In genomic region chr11:104122008-104122635, GRCh38 we compare ENCODE assay signal across 16 cellular contexts. TPM values are rescaled to one million over a fixed set of nuclear protein-coding genes. Genes with fewer than 3 reads are reported as not detected.
"Had no signal": no experiment of that assay in that cellular context is flagged by ENCODE, and none has a peak within 500 bp of the region (broad histone marks: within the 10 kb centered on the region; RNA-seq: fewer than 3 reads in every experiment).

No MANE protein-coding gene starts in this region.

- H3K36me3 Mint-ChIP-seq: activated CD8-positive, alpha-beta memory T cell treated with anti-CD3 and anti-CD28 coated beads, Interleukin-2, amount 10 ng/mL, durations not matched to agents 7 days and 5 days; activated naive CD4-positive, alpha-beta T cell treated with anti-CD3 and anti-CD28 coated beads, Interleukin-2, amount 50 U/mL, for 72 hours; stimulated activated memory B cell treated with anti-CD40 and anti-IgM and Interleukin-4, amounts not matched to agents 10 μg/mL and 1 μg/mL and 100 μg/mL, for 72 hours had no signal

- H3K27me3 ChIP-seq: brain microvascular endothelial cell, tibial artery, uterus had no signal

- H3K27ac ChIP-seq: brain microvascular endothelial cell, lower lobe of right lung, skin epidermis, tibial artery, uterus had no signal

- ATAC-seq: activated CD8-positive, alpha-beta memory T cell treated with anti-CD3 and anti-CD28 coated beads, Interleukin-2, amount 10 ng/mL, durations not matched to agents 7 days and 5 days; activated naive CD4-positive, alpha-beta T cell treated with anti-CD3 and anti-CD28 coated beads, Interleukin-2, amount 50 U/mL, for 72 hours; lower lobe of right lung; stimulated activated memory B cell treated with anti-CD40 and anti-IgM and Interleukin-4, amounts not matched to agents 10 μg/mL and 1 μg/mL and 100 μg/mL, for 72 hours had no signal

- DNase-seq: activated CD4-positive, alpha-beta T cell treated with anti-CD3 and anti-CD28 coated beads for 1 hour; activated CD4-positive, alpha-beta T cell treated with anti-CD3 and anti-CD28 coated beads, Interleukin-2, amount 50 U/mL, for 48 hours; activated CD8-positive, alpha-beta memory T cell treated with anti-CD3 and anti-CD28 coated beads, Interleukin-2, amount 10 ng/mL, durations not matched to agents 7 days and 5 days; activated effector memory CD4-positive, alpha-beta T cell treated with Interleukin-2 at 50 U/mL for 16 hours; activated T-cell treated with anti-CD3 and anti-CD28 coated beads, Interleukin-2, amount 50 U/mL, for 24 hours; amniotic stem cell; brain microvascular endothelial cell; cerebellar nuclear complex; hippocampal formation; lower lobe of right lung; tibial artery; uterus had no signal

- H3K4me1 ChIP-seq: lower lobe of right lung, uterus had no signal

- H3K27ac Mint-ChIP-seq: activated CD8-positive, alpha-beta memory T cell treated with anti-CD3 and anti-CD28 coated beads, Interleukin-2, amount 10 ng/mL, durations not matched to agents 7 days and 5 days; activated naive CD4-positive, alpha-beta T cell treated with anti-CD3 and anti-CD28 coated beads, Interleukin-2, amount 50 U/mL, for 72 hours; activated T-cell treated with anti-CD3 and anti-CD28 coated beads, Interleukin-2, amount 50 U/mL, for 24 hours; mesothelial cell of epicardium; stimulated activated memory B cell treated with anti-CD40 and anti-IgM and Interleukin-4, amounts not matched to agents 10 μg/mL and 1 μg/mL and 100 μg/mL, for 72 hours had no signal

- H3K27me3 Mint-ChIP-seq: activated CD8-positive, alpha-beta memory T cell treated with anti-CD3 and anti-CD28 coated beads, Interleukin-2, amount 10 ng/mL, durations not matched to agents 7 days and 5 days; activated T-cell treated with anti-CD3 and anti-CD28 coated beads, Interleukin-2, amount 50 U/mL, for 24 hours; stimulated activated memory B cell treated with anti-CD40 and anti-IgM and Interleukin-4, amounts not matched to agents 10 μg/mL and 1 μg/mL and 100 μg/mL, for 72 hours had no signal

- H3K4me1 Mint-ChIP-seq: activated CD8-positive, alpha-beta memory T cell treated with anti-CD3 and anti-CD28 coated beads, Interleukin-2, amount 10 ng/mL, durations not matched to agents 7 days and 5 days; stimulated activated memory B cell treated with anti-CD40 and anti-IgM and Interleukin-4, amounts not matched to agents 10 μg/mL and 1 μg/mL and 100 μg/mL, for 72 hours had no signal

- H3K9me3 ChIP-seq: lower lobe of right lung, uterus had no signal

- H3K9me3 Mint-ChIP-seq: activated T-cell treated with anti-CD3 and anti-CD28 coated beads, Interleukin-2, amount 50 U/mL, for 24 hours had no signal

- H3K4me3 Mint-ChIP-seq: activated CD8-positive, alpha-beta memory T cell treated with anti-CD3 and anti-CD28 coated beads, Interleukin-2, amount 10 ng/mL, durations not matched to agents 7 days and 5 days; activated T-cell treated with anti-CD3 and anti-CD28 coated beads, Interleukin-2, amount 50 U/mL, for 24 hours; mesothelial cell of epicardium; stimulated activated memory B cell treated with anti-CD40 and anti-IgM and Interleukin-4, amounts not matched to agents 10 μg/mL and 1 μg/mL and 100 μg/mL, for 72 hours had no signal

RNA-seq across cellular contexts. Expression of gene PDGFD, which starts 41.8 kb away (rescaled TPM):
- total RNA-seq: activated naive CD4-positive, alpha-beta T cell treated with anti-CD3 and anti-CD28 coated beads, Interleukin-2, amount 50 U/mL, for 72 hours had no signal
